ENCODE assay signal across 8 cellular contexts in genomic region chr9:84404095-84404686, GRCh38.
DNase-seq lines count a peak whose midpoint lies in the region; ATAC-seq and TF ChIP-seq lines count a peak whose summit lies in the region.

No MANE protein-coding gene starts in this region.

- no peak for DNase-seq in heart left ventricle
- no peak for DNase-seq in left ventricle myocardium superior
- DNase-seq in NT2/D1 (ENCODE audit: low read depth, low spot score) = peak; percentile 30
- no peak for DNase-seq in fibroblast of pulmonary artery (ENCODE audit: low read depth)
- no peak for DNase-seq in transverse colon
- no peak for DNase-seq in islet precursor cell
- no peak for DNase-seq in DMS79 treated with DMSO at 0.1 percent for 48 hours (lab: John Stamatoyannopoulos, UW)

- H3K9ac ChIP-seq in NT2/D1 (ENCODE audit: insufficient read length, low read depth) = no peak overlapping the region

- no peak for ATAC-seq in heart left ventricle
- no peak for ATAC-seq in left ventricle myocardium superior
- no peak for ATAC-seq in HG03439 (IDR thresholded peaks at IDR 0.05; ENCODE audit: unreplicated experiment)

- intact Hi-C loops in heart left ventricle (cut with DNase I) = loop anchor here in 3 of 10 donors (5.0 to 10.0 kb wide), 4 partner anchors 548 to 1201 kb away; no protein-coding TSS in a partner anchor
- intact Hi-C loops in left ventricle myocardium superior (cut with micrococcal nuclease) = loop anchor here (10.0 kb wide), 1 partner anchor 1211 kb away; no protein-coding TSS in a partner anchor
- intact Hi-C loops in transverse colon (cut with DNase I; ENCODE audit: low total_unique reads) = no loop called here

- no peak for TF ChIP-seq EP300 in transverse colon (IDR thresholded peaks at IDR 0.05; ENCODE audit: low read depth)

- no peak for TF ChIP-seq POLR2A in heart left ventricle (IDR thresholded peaks at IDR 0.05)
- TF ChIP-seq POLR2A in transverse colon (IDR thresholded peaks at IDR 0.05) = no peak

- H3K27ac ChIP-seq in heart left ventricle = no peak overlapping the region
- no peak overlapping the region for H3K27ac ChIP-seq in transverse colon

- H3K27me3 ChIP-seq in heart left ventricle (no peaks in the 10 kb centered on the region), NT2/D1 (ENCODE audit: insufficient read depth, insufficient read length) (no peaks in the 10 kb centered on the region), transverse colon (no peaks in the 10 kb centered on the region)

- H3K4me3 ChIP-seq in heart left ventricle = no peak overlapping the region
- no peak overlapping the region for H3K4me3 ChIP-seq in NT2/D1 (ENCODE audit: insufficient read length, low read depth)
- H3K4me3 ChIP-seq in fibroblast of pulmonary artery (replicated peaks; ENCODE audit: low read depth, low read length) = no peak overlapping the region
- H3K4me3 ChIP-seq in transverse colon = no peak overlapping the region

- TF ChIP-seq CTCF in heart left ventricle (IDR thresholded peaks at IDR 0.05) (peak; percentile 43 to 64 (median 56)), fibroblast of pulmonary artery (IDR thresholded peaks at IDR 0.05; ENCODE audit: low read length, missing control alignments) (peak; percentile 59), transverse colon (IDR thresholded peaks at IDR 0.05) (peak in 4 of 5 experiments; percentile 27 to 43 (median 32))

- in situ Hi-C loops in transverse colon (cut with MboI; ENCODE audit: low pct_ligation_motif_present in 1 of 4, low pct_unique_long_range_greater_than_20kb in 1 of 4, low sequenced_read_pairs in 3 of 4) = loop anchor here (25.0 kb wide), 3 partner anchors 233 to 858 kb away; no protein-coding TSS in a partner anchor

- 40 to 47% (median 43%) methylated on average over 8 of the region's 8 CpGs for WGBS in heart left ventricle, 4 donors
- 40 to 41% methylated on average over 6 to 8 of the region's 8 CpGs for WGBS in transverse colon (ENCODE audit: low coverage in 1 of 2), 2 donors

- H3K9me3 ChIP-seq in heart left ventricle (no peaks in the 10 kb centered on the region), NT2/D1 (ENCODE audit: insufficient read depth, low read length) (peaks cover 28% of the 10 kb centered on the region; the same call in 1 of the 2 replicates), transverse colon (no peaks in the 10 kb centered on the region)

- no peaks in the 10 kb centered on the region for H3K4me1 ChIP-seq in heart left ventricle
- no peaks in the 10 kb centered on the region for H3K4me1 ChIP-seq in NT2/D1 (ENCODE audit: insufficient read depth, insufficient read length)
- H3K4me1 ChIP-seq in transverse colon = no peaks in the 10 kb centered on the region

- H3K36me3 ChIP-seq in heart left ventricle (no peaks in the 10 kb centered on the region), NT2/D1 (ENCODE audit: insufficient read depth, insufficient read length, low read length) (no peaks in the 10 kb centered on the region), transverse colon (no peaks in the 10 kb centered on the region)
